In the genomic region with DNA sequence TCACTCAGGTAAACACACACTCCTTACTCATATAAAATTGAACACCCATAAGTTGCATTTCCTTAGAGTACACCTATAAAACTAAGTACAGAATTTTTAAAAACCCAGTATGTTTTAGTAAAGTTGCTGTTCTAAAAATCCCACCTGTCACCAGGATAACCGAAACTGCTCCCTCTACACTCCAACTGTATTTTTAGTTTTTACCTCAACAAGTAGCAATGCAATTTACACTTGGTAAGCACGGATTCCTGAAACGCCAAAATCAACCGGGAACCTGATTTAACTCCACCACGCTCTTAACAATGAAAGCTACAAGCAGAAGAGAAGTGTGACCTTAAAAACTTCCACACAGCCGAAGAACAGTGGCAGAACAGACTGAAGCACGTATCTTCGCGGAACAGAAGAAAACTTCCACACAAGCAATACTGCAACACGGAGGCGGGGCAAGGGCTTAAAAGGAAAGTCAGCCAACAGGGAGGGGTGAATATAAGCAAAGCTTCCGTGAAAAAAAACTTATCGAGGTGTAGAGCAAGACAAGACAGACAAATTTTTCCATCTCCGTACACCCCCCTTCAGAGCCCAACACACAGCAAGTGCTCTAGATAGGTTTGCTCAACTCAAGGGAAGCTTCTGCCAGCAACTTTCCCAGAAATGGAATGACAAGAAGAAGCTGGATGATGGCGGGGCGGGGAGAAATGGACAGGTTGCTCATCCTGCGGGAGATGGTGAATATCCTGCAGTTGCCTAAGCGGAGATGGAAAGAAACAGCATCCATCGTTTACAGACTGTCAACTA, we compare ENCODE assay signal across 8 cellular contexts.
DNase-seq lines count a peak whose midpoint lies in the region; TF ChIP-seq lines count a peak whose summit lies in the region.

No MANE protein-coding gene starts in this region.

- peaks cover 58% of the 10 kb centered on the region for H3K79me2 ChIP-seq in KMS-11 (ENCODE audit: insufficient read depth, low read depth)

- no peak for TF ChIP-seq CTCF in KMS-11 (conservative IDR thresholded peaks at IDR 0.05; ENCODE audit: low read depth, low read length)

- H3K4me1 ChIP-seq in KMS-11 (ENCODE audit: low read depth, poor library complexity, severe bottlenecking) = peaks cover 35% of the 10 kb centered on the region

- peak overlapping the region; percentile 56; the same call in 1 of the 2 replicates for H3K27ac ChIP-seq in KMS-11

- no peaks in the 10 kb centered on the region for H3K36me3 ChIP-seq in KMS-11 (ENCODE audit: insufficient read depth)

- H2AFZ ChIP-seq in KMS-11 (ENCODE audit: low read depth) = 0 out of 2 replicates have a peak overlapping the region, but pooled peaks have one; percentile 5

- H3K4me2 ChIP-seq in KMS-11 = peak overlapping the region; percentile 77

- no peak overlapping the region for H3K4me3 ChIP-seq in KMS-11 (IDR thresholded peaks at IDR 0.05; ENCODE audit: insufficient read depth, low read depth, low read length)

- H3K27me3 ChIP-seq in KMS-11 (ENCODE audit: insufficient read depth, low read depth) = no peaks in the 10 kb centered on the region

- H4K20me1 ChIP-seq in KMS-11 (ENCODE audit: insufficient read depth) = peaks cover 22% of the 10 kb centered on the region

- peak overlapping the region; percentile 49; the same call in 1 of the 2 replicates for H3K9ac ChIP-seq in KMS-11

- DNase-seq in DMS114 treated with DMSO at 0.1 percent for 48 hours (lab: John Stamatoyannopoulos, UW; ENCODE audit: unreplicated experiment) (peak; percentile 68), left kidney (ENCODE audit: low read depth, low spot score) (peak; percentile 71), NCI-H748 (lab: John Stamatoyannopoulos, UW; ENCODE audit: unreplicated experiment) (no peak), T1000 (lab: John Stamatoyannopoulos, UW) (no peak)
- DNase-seq in activated CD4-positive, CD25-positive, alpha-beta regulatory T cell treated with anti-CD3 and anti-CD28 coated beads, Interleukin-2, amount 50 U/mL, for 16 hours (ENCODE audit: low read depth, low spot score) = peak; percentile 48
- peak; percentile 68 for DNase-seq in central memory CD4-positive, alpha-beta T cell
- peak; percentile 71 for DNase-seq in stimulated activated CD4-positive, alpha-beta T cell treated with anti-CD3 and anti-CD28 coated beads, Interleukin-2, amount 100 ng/mL, for 4 hours (ENCODE audit: low read depth)

Comparison
In these comparisons a context has a peak if more than half of its experiments do, and no peak if none do; other contexts are left out.
1. DNase-seq: peak in DMS114 treated with DMSO at 0.1 percent for 48 hours (single experiment), activated CD4-positive, CD25-positive, alpha-beta regulatory T cell treated with anti-CD3 and anti-CD28 coated beads, Interleukin-2, amount 50 U/mL, for 16 hours (single experiment), central memory CD4-positive, alpha-beta T cell (single experiment), left kidney (single experiment) and stimulated activated CD4-positive, alpha-beta T cell treated with anti-CD3 and anti-CD28 coated beads, Interleukin-2, amount 100 ng/mL, for 4 hours (single experiment); none in NCI-H748 (single experiment) and T1000 (single experiment).